In the genomic region with DNA sequence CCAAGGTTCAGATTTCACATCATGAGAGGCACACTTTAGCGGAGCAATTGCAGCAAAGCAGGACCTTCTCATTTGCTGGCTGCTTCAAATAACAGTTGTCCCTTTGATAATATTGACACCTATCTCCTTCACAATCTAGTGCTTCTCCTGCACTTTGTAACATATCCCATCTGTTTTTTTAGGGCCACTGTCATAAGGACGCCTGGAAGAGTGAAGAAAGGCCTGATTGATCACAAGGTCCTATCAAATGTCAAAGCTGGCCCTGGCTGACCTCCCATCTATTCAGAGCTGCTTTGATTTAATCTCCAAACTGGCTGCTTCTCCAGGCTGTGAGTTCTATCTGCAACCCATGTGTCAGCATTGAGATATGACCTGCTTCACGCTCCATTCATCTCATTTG, we compare ENCODE assay signal across 1 cellular context.
TF ChIP-seq lines count a peak whose summit lies in the region.

No MANE protein-coding gene starts in this region.

TF ChIP-seq in SK-N-SH treated with all-trans-retinoic acid at 6 μM for 48 hours, 23 proteins besides CTCF, POLR2A, EP300 and RAD21 (continued from another document):
- TF ChIP-seq, protein P1, sequence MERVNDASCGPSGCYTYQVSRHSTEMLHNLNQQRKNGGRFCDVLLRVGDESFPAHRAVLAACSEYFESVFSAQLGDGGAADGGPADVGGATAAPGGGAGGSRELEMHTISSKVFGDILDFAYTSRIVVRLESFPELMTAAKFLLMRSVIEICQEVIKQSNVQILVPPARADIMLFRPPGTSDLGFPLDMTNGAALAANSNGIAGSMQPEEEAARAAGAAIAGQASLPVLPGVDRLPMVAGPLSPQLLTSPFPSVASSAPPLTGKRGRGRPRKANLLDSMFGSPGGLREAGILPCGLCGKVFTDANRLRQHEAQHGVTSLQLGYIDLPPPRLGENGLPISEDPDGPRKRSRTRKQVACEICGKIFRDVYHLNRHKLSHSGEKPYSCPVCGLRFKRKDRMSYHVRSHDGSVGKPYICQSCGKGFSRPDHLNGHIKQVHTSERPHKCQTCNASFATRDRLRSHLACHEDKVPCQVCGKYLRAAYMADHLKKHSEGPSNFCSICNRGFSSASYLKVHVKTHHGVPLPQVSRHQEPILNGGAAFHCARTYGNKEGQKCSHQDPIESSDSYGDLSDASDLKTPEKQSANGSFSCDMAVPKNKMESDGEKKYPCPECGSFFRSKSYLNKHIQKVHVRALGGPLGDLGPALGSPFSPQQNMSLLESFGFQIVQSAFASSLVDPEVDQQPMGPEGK (CRISPR knock-in tag; IDR thresholded peaks at IDR 0.05; ENCODE audit: borderline replicate concordance) = no peak
- peak; percentile 50; the same call in 1 of the 2 replicates for TF ChIP-seq CSDC2 (CRISPR knock-in tag; IDR thresholded peaks at IDR 0.05)
